8 cellular contexts compared by ENCODE assay signal in the genomic region with DNA sequence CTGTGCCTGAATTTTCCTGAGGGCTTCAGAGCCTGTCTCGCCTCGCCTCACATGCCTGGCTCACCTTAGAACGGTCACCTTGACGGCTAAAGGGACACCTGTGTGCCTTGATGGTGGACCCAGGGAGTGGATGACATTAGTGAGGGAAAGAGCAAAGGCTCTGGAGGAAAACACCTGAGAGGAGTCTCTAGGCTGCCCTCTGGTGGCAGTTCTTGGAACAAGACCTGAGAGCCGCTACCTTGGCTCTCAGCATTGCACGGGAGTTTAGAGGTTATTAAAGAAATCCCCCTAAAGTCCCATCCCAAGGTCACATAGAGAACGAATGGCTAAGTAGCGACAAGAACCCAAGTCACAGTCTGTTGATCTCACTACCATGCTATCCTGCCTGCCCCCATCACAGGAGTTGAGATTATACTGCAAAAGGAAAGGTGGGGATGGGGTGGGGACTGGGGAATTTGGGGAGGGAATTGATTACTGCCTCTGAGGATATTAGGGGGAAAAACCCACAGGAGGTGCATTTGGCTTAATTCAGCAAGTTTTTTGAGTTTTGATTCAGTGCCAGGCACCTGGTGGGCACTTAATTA. TPM values are rescaled to one million over a fixed set of nuclear protein-coding genes. Genes with fewer than 3 reads are reported as not detected.
DNase-seq lines count a peak whose midpoint lies in the region; ATAC-seq and TF ChIP-seq lines count a peak whose summit lies in the region.

No MANE protein-coding gene starts in this region.

- no peak for TF ChIP-seq POLR2A in erythroblast (IDR thresholded peaks at IDR 0.05; ENCODE audit: low read length)

- H3K4me3 ChIP-seq in neutrophil (ENCODE audit: low read depth in 1 of 2, low read length in 1 of 2) = no peak overlapping the region
- H3K4me3 ChIP-seq in thoracic aorta = no peak overlapping the region

- H3K9me3 ChIP-seq in neutrophil (no peaks in the 10 kb centered on the region), thoracic aorta (no peaks in the 10 kb centered on the region)

- no peaks in the 10 kb centered on the region for H3K36me3 Mint-ChIP-seq in activated CD8-positive, alpha-beta memory T cell treated with anti-CD3 and anti-CD28 coated beads, Interleukin-2, amount 10 ng/mL, durations not matched to agents 7 days and 5 days

- H3K4me1 ChIP-seq in neutrophil (ENCODE audit: control insufficient read depth in 1 of 2, insufficient read depth in 1 of 2, low read depth in 1 of 2, low read length in 1 of 2) = no peaks in the 10 kb centered on the region
- H3K4me1 ChIP-seq in thoracic aorta (ENCODE audit: control insufficient read depth in 1 of 2, low read depth in 2 of 2) = peaks cover 1 to 6% of the 10 kb centered on the region in 2 donors

- peak; percentile 80 for ATAC-seq in activated CD8-positive, alpha-beta memory T cell treated with anti-CD3 and anti-CD28 coated beads, Interleukin-2, amount 10 ng/mL, durations not matched to agents 7 days and 5 days
- no peak for ATAC-seq in thoracic aorta (ENCODE audit: insufficient number of reproducible peaks, low FRiP score, low read depth)

- DNase-seq in 8988T (peak; percentile 52), NCI-H345 treated with DMSO at 0.1 percent for 48 hours (lab: John Stamatoyannopoulos, UW; ENCODE audit: unreplicated experiment) (peak; percentile 27), erythroblast (lab: John Stamatoyannopoulos, UW) (peak; percentile 35 to 69), thoracic aorta (ENCODE audit: low spot score) (no peak), foreskin melanocyte (no peak)
- peak; percentile 82 for DNase-seq in activated CD8-positive, alpha-beta memory T cell treated with anti-CD3 and anti-CD28 coated beads, Interleukin-2, amount 10 ng/mL, durations not matched to agents 7 days and 5 days

- H3K27me3 Mint-ChIP-seq in activated CD8-positive, alpha-beta memory T cell treated with anti-CD3 and anti-CD28 coated beads, Interleukin-2, amount 10 ng/mL, durations not matched to agents 7 days and 5 days = peaks cover 18% of the 10 kb centered on the region

- H3K27ac Mint-ChIP-seq in activated CD8-positive, alpha-beta memory T cell treated with anti-CD3 and anti-CD28 coated beads, Interleukin-2, amount 10 ng/mL, durations not matched to agents 7 days and 5 days = no peak overlapping the region

- no peaks in the 10 kb centered on the region for H3K4me1 Mint-ChIP-seq in activated CD8-positive, alpha-beta memory T cell treated with anti-CD3 and anti-CD28 coated beads, Interleukin-2, amount 10 ng/mL, durations not matched to agents 7 days and 5 days

- H3K9me3 Mint-ChIP-seq in activated CD8-positive, alpha-beta memory T cell treated with anti-CD3 and anti-CD28 coated beads, Interleukin-2, amount 10 ng/mL, durations not matched to agents 7 days and 5 days (ENCODE audit: low read depth) = no peaks in the 10 kb centered on the region

- H3K4me3 Mint-ChIP-seq in activated CD8-positive, alpha-beta memory T cell treated with anti-CD3 and anti-CD28 coated beads, Interleukin-2, amount 10 ng/mL, durations not matched to agents 7 days and 5 days = no peak overlapping the region

- H3K27ac ChIP-seq in neutrophil (no peak overlapping the region), thoracic aorta (no peak overlapping the region)

- CTCF ChIA-PET in activated CD8-positive, alpha-beta memory T cell treated with anti-CD3 and anti-CD28 coated beads, Interleukin-2, amount 10 ng/mL, durations not matched to agents 7 days and 5 days (lab: Charles Lee) = interaction anchor here (0.7 to 4.2 kb wide), 18 partner anchors 10 to 248 kb away, joined by 3 to 23 read pairs (median 5); a partner anchor contains a TSS

- H3K36me3 ChIP-seq in neutrophil = no peaks in the 10 kb centered on the region
- no peaks in the 10 kb centered on the region for H3K36me3 ChIP-seq in thoracic aorta

- H3K27me3 ChIP-seq in neutrophil (peaks cover 18% of the 10 kb centered on the region), thoracic aorta (replicated peaks; ENCODE audit: insufficient read depth) (no peaks in the 10 kb centered on the region)

- peak; percentile 89 for TF ChIP-seq CTCF in GM12874 (IDR thresholded peaks at IDR 0.05; ENCODE audit: insufficient read depth, low read depth, low read length)
- peak; percentile 75 for TF ChIP-seq CTCF in neutrophil (IDR thresholded peaks at IDR 0.05)
- TF ChIP-seq CTCF in thoracic aorta (IDR thresholded peaks at IDR 0.05) = peak; percentile 90

RNA-seq across cellular contexts. Expression of a gene that starts 7.9 kb away (rescaled TPM):
- not detected for total RNA-seq in activated CD8-positive, alpha-beta memory T cell treated with anti-CD3 and anti-CD28 coated beads, Interleukin-2, amount 10 ng/mL, durations not matched to agents 7 days and 5 days
- 1 to 10 TPM in 1 of 2 donors, under 1 TPM in 1; 0.28 to 1.6 TPM for total RNA-seq in thoracic aorta

RNA-seq across cellular contexts. Expression of a gene that starts 10.7 kb away (rescaled TPM):
- not detected for total RNA-seq in activated CD8-positive, alpha-beta memory T cell treated with anti-CD3 and anti-CD28 coated beads, Interleukin-2, amount 10 ng/mL, durations not matched to agents 7 days and 5 days
- not detected for total RNA-seq in thoracic aorta

RNA-seq across cellular contexts. Expression of a gene that starts 13.6 kb away (rescaled TPM):
- total RNA-seq in activated CD8-positive, alpha-beta memory T cell treated with anti-CD3 and anti-CD28 coated beads, Interleukin-2, amount 10 ng/mL, durations not matched to agents 7 days and 5 days = under 1 TPM in 1 of 2 experiments, not detected in 1; 0.26 TPM
- total RNA-seq in thoracic aorta = 1 to 10 TPM; 3.7 to 6.8 TPM

RNA-seq across cellular contexts. Expression of a gene that starts 15.8 kb away (rescaled TPM):
- total RNA-seq in activated CD8-positive, alpha-beta memory T cell treated with anti-CD3 and anti-CD28 coated beads, Interleukin-2, amount 10 ng/mL, durations not matched to agents 7 days and 5 days = not detected
- not detected for total RNA-seq in thoracic aorta

RNA-seq across cellular contexts. Expression of a gene that starts 29.4 kb away (rescaled TPM):
- 10 to 100 TPM; 48.3 to 57.9 TPM for total RNA-seq in activated CD8-positive, alpha-beta memory T cell treated with anti-CD3 and anti-CD28 coated beads, Interleukin-2, amount 10 ng/mL, durations not matched to agents 7 days and 5 days
- 10 to 100 TPM; 11.1 to 31.6 TPM for total RNA-seq in thoracic aorta

Comparison
In these comparisons a context has a peak if more than half of its experiments do, and no peak if none do; other contexts are left out.
1. DNase-seq: peak in 8988T (single experiment), NCI-H345 treated with DMSO at 0.1 percent for 48 hours (single experiment), activated CD8-positive, alpha-beta memory T cell treated with anti-CD3 and anti-CD28 coated beads, Interleukin-2, amount 10 ng/mL, durations not matched to agents 7 days and 5 days (single experiment) and erythroblast (2 of 2); none in thoracic aorta (single experiment) and foreskin melanocyte (single experiment).
2. Peak in every context shown above with its lines, with median percentiles within 50 percentile points of each other: CTCF ChIP-seq.